In genomic region chr1:28064064-28064463, GRCh38 we compare ENCODE assay signal across 13 cellular contexts. TPM values are rescaled to one million over a fixed set of nuclear protein-coding genes. Genes with fewer than 3 reads are reported as not detected.
DNase-seq lines count a peak whose midpoint lies in the region; ATAC-seq and TF ChIP-seq lines count a peak whose summit lies in the region.
"Had no signal": no experiment of that assay in that cellular context is flagged by ENCODE, and none has a peak within 500 bp of the region (broad histone marks: within the 10 kb centered on the region; RNA-seq: fewer than 3 reads in every experiment).

No MANE protein-coding gene starts in this region.

- H3K4me2 ChIP-seq in DOHH2 (ENCODE audit: low read length) (peak overlapping the region; percentile 48), MM.1S (ENCODE audit: low read depth, low read length) (peak overlapping the region; percentile 50)

- H3K9ac ChIP-seq in MM.1S (ENCODE audit: low read length), result no peak overlapping the region; the same call in 1 of the 2 replicates
- H3K9ac ChIP-seq in adipocyte (ENCODE audit: low read length), result no peak overlapping the region

- TF ChIP-seq CTCF in DOHH2 (IDR thresholded peaks at IDR 0.05; ENCODE audit: low read depth, low read length, poor library complexity, severe bottlenecking) (no peak), MM.1S (IDR thresholded peaks at IDR 0.05; ENCODE audit: low read length) (no peak), fibroblast of the aortic adventitia (IDR thresholded peaks at IDR 0.05; ENCODE audit: insufficient read depth, low read length) (no peak), heart left ventricle (IDR thresholded peaks at IDR 0.05) (no peak)

- peaks cover 11% of the 10 kb centered on the region for H3K36me3 ChIP-seq in DOHH2 (ENCODE audit: control insufficient read depth, low read length)
- H3K36me3 ChIP-seq in MM.1S (replicated peaks; ENCODE audit: insufficient read depth, low read length), result no peaks in the 10 kb centered on the region
- H3K36me3 ChIP-seq in adipocyte (ENCODE audit: control insufficient read depth, insufficient read depth, low read length, severe bottlenecking), result no peaks in the 10 kb centered on the region
- H3K36me3 ChIP-seq in heart left ventricle, result peaks cover 0 to 10% (median 6%) of the 10 kb centered on the region in 9 donors

- peak; percentile 61 for DNase-seq in MM.1S
- DNase-seq in adipocyte (ENCODE audit: low read depth), result peak; percentile 83
- DNase-seq in fibroblast of the aortic adventitia (ENCODE audit: low read depth), result peak; percentile 57
- DNase-seq in heart left ventricle, result no peak
- DNase-seq in NCI-H446 (lab: John Stamatoyannopoulos, UW), result no peak
- no peak for DNase-seq in cardiac septum (ENCODE audit: low spot score)
- DNase-seq: left lung, SHP77, sigmoid colon had no signal

- ATAC-seq in GM19023 (IDR thresholded peaks at IDR 0.05; ENCODE audit: unreplicated experiment) (no peak), heart left ventricle (no peak)
- ATAC-seq: activated naive CD4-positive, alpha-beta T cell treated with anti-CD3 and anti-CD28 coated beads, Interleukin-2, amount 50 U/mL, for 72 hours; left lung had no signal

- WGBS in heart left ventricle, 4 donors, result 78 to 82% (median 81%) methylated on average over 5 of the region's 5 CpGs

- intact Hi-C loops in heart left ventricle (cut with DNase I), result no loop called here
- intact Hi-C loops in cardiac septum (cut with DNase I), result no loop called here

- peak overlapping the region; percentile 73 for H3K27ac ChIP-seq in DOHH2 (ENCODE audit: low read depth, low read length)
- peak overlapping the region; percentile 60; the same call in 1 of the 2 replicates for H3K27ac ChIP-seq in MM.1S (ENCODE audit: low read length)
- H3K27ac ChIP-seq in heart left ventricle, result no peak overlapping the region
- H3K27ac ChIP-seq: C4-2B, left lung, sigmoid colon had no signal

- TF ChIP-seq POLR2A in heart left ventricle (IDR thresholded peaks at IDR 0.05), result no peak

- H3K27me3 ChIP-seq in DOHH2 (ENCODE audit: control insufficient read depth, low read length) (no peaks in the 10 kb centered on the region), MM.1S (replicated peaks; ENCODE audit: insufficient read depth, low read length) (no peaks in the 10 kb centered on the region), adipocyte (replicated peaks; ENCODE audit: control insufficient read depth, insufficient read depth, low read length) (no peaks in the 10 kb centered on the region), heart left ventricle (no peaks in the 10 kb centered on the region)
- H3K27me3 ChIP-seq: left lung, sigmoid colon had no signal

- H3F3A ChIP-seq in DOHH2 (ENCODE audit: control insufficient read depth, insufficient read depth), result peaks cover 5% of the 10 kb centered on the region
- H3F3A ChIP-seq in MM.1S (ENCODE audit: insufficient read depth, low read length), result peaks cover 17% of the 10 kb centered on the region

- H3K79me2 ChIP-seq in DOHH2 (ENCODE audit: control insufficient read depth, low read length) (peaks cover 92% of the 10 kb centered on the region), MM.1S (ENCODE audit: low read length) (peaks cover 78% of the 10 kb centered on the region)

- H3K4me3 ChIP-seq in DOHH2 (ENCODE audit: low read length) (peak overlapping the region; percentile 30; the same call in 1 of the 2 replicates), MM.1S (ENCODE audit: low read length) (no peak overlapping the region; the same call in 1 of the 2 replicates), adipocyte (ENCODE audit: low read length) (no peak overlapping the region), fibroblast of the aortic adventitia (ENCODE audit: low read depth, low read length) (no peak overlapping the region), heart left ventricle (no peak overlapping the region)
- H3K4me3 ChIP-seq: left lung, sigmoid colon had no signal

- no peak overlapping the region for H2AFZ ChIP-seq in MM.1S (ENCODE audit: low read length)

- H3K9me3 ChIP-seq in DOHH2 (ENCODE audit: control insufficient read depth, insufficient read depth, low read length) (no peaks in the 10 kb centered on the region), MM.1S (replicated peaks; ENCODE audit: insufficient read depth, low read length) (no peaks in the 10 kb centered on the region), adipocyte (ENCODE audit: control insufficient read depth, low read length) (no peaks in the 10 kb centered on the region), heart left ventricle (no peaks in the 10 kb centered on the region)
- H3K9me3 ChIP-seq: left lung, sigmoid colon had no signal

- no peaks in the 10 kb centered on the region for H4K20me1 ChIP-seq in DOHH2 (ENCODE audit: control insufficient read depth, insufficient read depth, low read depth, low read length)
- H4K20me1 ChIP-seq in MM.1S (ENCODE audit: insufficient read depth, low read length), result no peaks in the 10 kb centered on the region

- H3K9me2 ChIP-seq in DOHH2 (replicated peaks; ENCODE audit: control insufficient read depth, low read length), result no peaks in the 10 kb centered on the region
- H3K9me2 ChIP-seq in MM.1S (replicated peaks; ENCODE audit: insufficient read depth, low read length), result no peaks in the 10 kb centered on the region

- H3K4me1 ChIP-seq in DOHH2 (ENCODE audit: control insufficient read depth, low read length) (peaks cover 87% of the 10 kb centered on the region), MM.1S (ENCODE audit: low read length) (peaks cover 19% of the 10 kb centered on the region), adipocyte (ENCODE audit: control insufficient read depth, insufficient read depth, low read length) (peaks cover 4% of the 10 kb centered on the region), heart left ventricle (peaks cover 0 to 39% (median 7%) of the 10 kb centered on the region in 12 donors)

RNA-seq across cellular contexts. Expression of gene EYA3, which starts 24.3 kb away (rescaled TPM):
- total RNA-seq in fibroblast of the aortic adventitia (ENCODE audit: low replicate concordance) (12.3 and 21.9 TPM in 2 replicates), heart left ventricle (10 to 100 TPM; 13.3 to 23.3 (median 18.8) TPM), cardiac septum (15.9 TPM)
- polyA plus RNA-seq in heart left ventricle, result 1 to 10 TPM; 5.8 to 8.2 TPM

Comparison
In these comparisons a context has a peak if more than half of its experiments do, and no peak if none do; other contexts are left out.
1. H3K27ac ChIP-seq: peak in DOHH2 (single experiment) and MM.1S (single experiment); none in heart left ventricle (0 of 12).
2. DNase-seq: peak in MM.1S (single experiment), adipocyte (single experiment) and fibroblast of the aortic adventitia (single experiment); none in heart left ventricle (0 of 5), NCI-H446 (0 of 2) and cardiac septum (single experiment).